In the genomic region with DNA sequence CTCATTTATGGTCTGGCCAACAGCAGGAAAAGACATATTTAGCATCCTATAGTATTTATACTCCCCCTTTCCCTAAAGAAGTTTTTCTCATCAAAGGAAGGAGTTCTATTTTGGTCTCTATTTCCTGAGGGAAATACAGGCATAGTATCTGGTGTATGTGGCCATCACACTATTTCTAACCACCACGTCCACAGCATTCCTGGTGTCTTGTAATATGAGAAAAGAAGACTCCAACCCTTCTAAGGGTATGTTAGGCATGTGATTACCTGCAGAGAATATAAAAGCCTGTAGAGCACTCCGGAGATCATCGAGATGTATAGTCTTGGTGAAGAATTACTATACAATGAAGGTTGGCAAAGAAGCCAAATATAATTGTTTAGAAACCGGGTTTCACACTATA, we compare ENCODE assay signal across 31 cellular contexts.
"Had no signal": no experiment of that assay in that cellular context is flagged by ENCODE, and none has a peak within 500 bp of the region (broad histone marks: within the 10 kb centered on the region; RNA-seq: fewer than 3 reads in every experiment).

No MANE protein-coding gene starts in this region.

- H3K27ac Mint-ChIP-seq: natural killer cell treated with Interleukin-12 subunit alpha and Interleukin-12 subunit beta and Interleukin-15 and Interleukin-18, amount 100 ng/mL, for 72 hours; neural progenitor cell; progenitor cell of endocrine pancreas; stimulated activated memory B cell treated with anti-CD40 and anti-IgM and Interleukin-4, amounts not matched to agents 10 μg/mL and 1 μg/mL and 100 μg/mL, for 72 hours; stimulated activated naive CD8-positive, alpha-beta T cell treated with anti-CD3 and anti-CD28 coated beads, Interleukin-15, amount 100 ng/mL, for 72 hours had no signal

- H3K4me1 Mint-ChIP-seq: naive thymus-derived CD8-positive, alpha-beta T cell; stimulated activated naive CD8-positive, alpha-beta T cell treated with anti-CD3 and anti-CD28 coated beads, Interleukin-15, amount 100 ng/mL, for 72 hours had no signal

- DNase-seq: naive thymus-derived CD8-positive, alpha-beta T cell; occipital lobe; ovary; posterior cingulate gyrus; psoas muscle; right cardiac atrium; right lobe of liver; sigmoid colon; spleen; stimulated activated CD4-positive, alpha-beta T cell treated with anti-CD3 and anti-CD28 coated beads, Interleukin-12 subunit alpha, Interleukin-12 subunit beta, amount 100 ng/mL, for 4 hours; stimulated activated CD4-positive, alpha-beta T cell treated with anti-CD3 and anti-CD28 coated beads, Interleukin-1b, Interleukin-23, amount 100 ng/mL, for 48 hours; stimulated activated CD4-positive, alpha-beta T cell treated with anti-CD3 and anti-CD28 coated beads, Interleukin-4, amount 100 ng/mL, for 1 hour; stimulated activated CD4-positive, alpha-beta T cell treated with anti-CD3 and anti-CD28 coated beads, Interleukin-4, amount 100 ng/mL, for 4 hours; stimulated activated CD8-positive, alpha-beta memory T cell treated with anti-CD3 and anti-CD28 coated beads, Interleukin-4, amount 100 ng/mL, for 48 hours; stimulated activated naive CD4-positive, alpha-beta T cell; stimulated activated naive CD8-positive, alpha-beta T cell treated with anti-CD3 and anti-CD28 coated beads, Interleukin-15, amount 100 ng/mL, for 72 hours; stimulated activated naive CD8-positive, alpha-beta T cell treated with anti-CD3 and anti-CD28 coated beads, Interleukin-15, Interleukin-2, amounts not matched to agents 100 U/mL and 50 U/mL, for 24 hours; substantia nigra; testis; tibial artery; transverse colon; upper lobe of left lung had no signal

- H3K36me3 ChIP-seq: neural progenitor cell, ovary had no signal

- H3K4me2 ChIP-seq: neural progenitor cell, smooth muscle cell had no signal

- H3K4me1 ChIP-seq: neural progenitor cell, parathyroid adenoma, spleen, testis, upper lobe of left lung had no signal

- H3K27me3 Mint-ChIP-seq: naive thymus-derived CD8-positive, alpha-beta T cell; natural killer cell treated with Interleukin-12 subunit alpha and Interleukin-12 subunit beta and Interleukin-15 and Interleukin-18, amount 100 ng/mL, for 72 hours; progenitor cell of endocrine pancreas; stimulated activated memory B cell treated with anti-CD40 and anti-IgM and Interleukin-4, amounts not matched to agents 10 μg/mL and 1 μg/mL and 100 μg/mL, for 72 hours; stimulated activated naive CD8-positive, alpha-beta T cell treated with anti-CD3 and anti-CD28 coated beads, Interleukin-15, amount 100 ng/mL, for 72 hours had no signal

- H2AFZ ChIP-seq: neural progenitor cell, parathyroid adenoma had no signal

- H3K4me3 Mint-ChIP-seq: naive thymus-derived CD8-positive, alpha-beta T cell; natural killer cell treated with Interleukin-12 subunit alpha and Interleukin-12 subunit beta and Interleukin-15 and Interleukin-18, amount 100 ng/mL, for 72 hours; neural progenitor cell; stimulated activated memory B cell treated with anti-CD40 and anti-IgM and Interleukin-4, amounts not matched to agents 10 μg/mL and 1 μg/mL and 100 μg/mL, for 72 hours; stimulated activated naive CD8-positive, alpha-beta T cell treated with anti-CD3 and anti-CD28 coated beads, Interleukin-15, amount 100 ng/mL, for 72 hours had no signal

- H3K9me3 Mint-ChIP-seq: naive thymus-derived CD8-positive, alpha-beta T cell; natural killer cell treated with Interleukin-12 subunit alpha and Interleukin-12 subunit beta and Interleukin-15 and Interleukin-18, amount 100 ng/mL, for 72 hours; neural progenitor cell; stimulated activated memory B cell treated with anti-CD40 and anti-IgM and Interleukin-4, amounts not matched to agents 10 μg/mL and 1 μg/mL and 100 μg/mL, for 72 hours; stimulated activated naive CD8-positive, alpha-beta T cell treated with anti-CD3 and anti-CD28 coated beads, Interleukin-15, amount 100 ng/mL, for 72 hours had no signal

- H3K9me3 ChIP-seq: ovary, psoas muscle, right lobe of liver, sigmoid colon, spleen, suprapubic skin, testis, tibial artery, transverse colon, upper lobe of left lung, vagina had no signal

- H3K27me3 ChIP-seq: neural progenitor cell, ovary, right lobe of liver, sigmoid colon, spleen, suprapubic skin, testis, tibial artery, transverse colon, upper lobe of left lung, vagina had no signal

- H3K27ac ChIP-seq: neural progenitor cell, ovary, parathyroid adenoma, psoas muscle, right lobe of liver, sigmoid colon, skin epidermis, spleen, suprapubic skin, testis, tibial artery, transverse colon, upper lobe of left lung, vagina had no signal

- H3K79me2 ChIP-seq: parathyroid adenoma had no signal

- H3K9ac ChIP-seq: neural progenitor cell, parathyroid adenoma had no signal

- H3K4me3 ChIP-seq: neural progenitor cell, ovary, psoas muscle, right lobe of liver, sigmoid colon, skin epidermis, smooth muscle cell, spleen, suprapubic skin, testis, tibial artery, transverse colon, upper lobe of left lung, vagina had no signal
